In the genomic region with DNA sequence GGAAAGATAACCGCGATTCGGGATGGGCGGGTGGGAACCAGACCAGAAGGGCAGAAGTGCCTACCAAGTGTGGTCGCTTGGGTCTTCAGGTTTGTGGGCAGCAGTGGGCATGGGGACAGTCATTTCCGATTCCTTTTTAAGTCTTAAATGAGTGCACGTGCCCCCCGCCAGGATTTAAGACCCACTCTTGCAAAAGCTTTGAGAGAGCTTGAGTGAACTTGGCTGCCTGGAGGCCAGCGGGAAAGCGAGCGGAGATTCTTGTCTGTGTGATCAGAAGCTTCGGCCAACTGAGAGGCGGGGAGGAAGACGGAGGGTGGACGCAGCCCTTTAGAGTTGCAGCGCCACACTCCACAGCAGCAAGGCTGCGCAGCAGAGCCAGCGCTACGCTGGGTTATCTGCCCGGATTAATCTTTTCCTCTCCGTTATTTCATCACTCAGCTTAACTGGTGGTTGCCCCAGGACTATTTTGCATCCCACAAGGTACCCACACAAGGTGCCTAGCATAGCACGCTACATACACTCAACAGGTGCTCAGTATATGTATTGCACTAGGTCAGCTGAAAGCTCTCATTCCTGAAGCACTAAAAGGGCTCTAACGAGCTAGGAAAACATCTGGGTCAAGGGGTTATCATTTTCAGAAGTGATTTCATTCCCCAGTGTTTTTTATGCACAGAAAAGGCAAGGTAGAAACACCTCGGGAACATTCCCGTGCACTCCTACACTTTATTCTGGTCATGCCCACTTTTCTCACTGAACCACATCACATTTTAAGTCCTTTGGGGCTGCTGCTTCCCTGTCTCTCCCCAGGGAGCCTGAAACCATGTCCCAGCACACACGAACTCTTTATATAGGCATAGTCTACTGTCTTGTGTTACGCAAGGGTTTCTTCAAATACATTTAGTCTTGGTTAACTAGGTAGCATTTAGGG, we compare ENCODE assay signal across 8 cellular contexts.
DNase-seq lines count a peak whose midpoint lies in the region; TF ChIP-seq lines count a peak whose summit lies in the region.

No MANE protein-coding gene starts in this region.

- no peaks in the 10 kb centered on the region for H3K9me3 ChIP-seq in WERI-Rb-1 (ENCODE audit: severe bottlenecking)
- no peaks in the 10 kb centered on the region for H3K9me3 ChIP-seq in subcutaneous abdominal adipose tissue (ENCODE audit: control insufficient read depth in 5 of 5, low read length in 5 of 5)

- peak overlapping the region; percentile 80 for H3K4me3 ChIP-seq in GM12875 (ENCODE audit: low read depth, low read length)
- peak overlapping the region; percentile 54 for H3K4me3 ChIP-seq in HL-60 (replicated peaks; ENCODE audit: insufficient read depth, low read length)
- peak overlapping the region; percentile 51 for H3K4me3 ChIP-seq in WERI-Rb-1 (ENCODE audit: low read depth, low read length)
- H3K4me3 ChIP-seq in epithelial cell of esophagus (ENCODE audit: low read length), result no peak overlapping the region
- peak overlapping the region; percentile 62 to 77 (median 71) for H3K4me3 ChIP-seq in subcutaneous abdominal adipose tissue (ENCODE audit: low read depth in 1 of 5, low read length in 5 of 5)

- no peaks in the 10 kb centered on the region for H3K36me3 ChIP-seq in WERI-Rb-1
- no peaks in the 10 kb centered on the region for H3K36me3 ChIP-seq in subcutaneous abdominal adipose tissue (ENCODE audit: control insufficient read depth in 5 of 5, insufficient read depth in 5 of 5, low read length in 5 of 5)

- TF ChIP-seq CTCF in GM12875 (IDR thresholded peaks at IDR 0.05; ENCODE audit: borderline replicate concordance, insufficient read depth, low read depth, low read length) (0 out of 2 replicates have a peak, but pooled peaks have one; percentile 12), HL-60 (IDR thresholded peaks at IDR 0.05; ENCODE audit: insufficient read depth, low read length) (no peak), WERI-Rb-1 (IDR thresholded peaks at IDR 0.05; ENCODE audit: low read depth, low read length) (peak; percentile 36; the same call in 1 of the 2 replicates), epithelial cell of esophagus (IDR thresholded peaks at IDR 0.05; ENCODE audit: insufficient read depth, low read depth, low read length, missing control alignments) (no peak)

- peak overlapping the region in 4 of 5 donors; percentile 48 to 71 (median 58) for H3K9ac ChIP-seq in subcutaneous abdominal adipose tissue (ENCODE audit: low read length in 5 of 5)

- H3K27me3 ChIP-seq in HL-60 (ENCODE audit: insufficient read depth, poor library complexity, severe bottlenecking) (peaks cover 12% of the 10 kb centered on the region), WERI-Rb-1 (ENCODE audit: insufficient read depth, low read depth, severe bottlenecking) (peaks cover 35% of the 10 kb centered on the region), subcutaneous abdominal adipose tissue (ENCODE audit: control insufficient read depth in 5 of 5, insufficient read depth in 4 of 5, low read length in 5 of 5) (peaks cover 0 to 9% (median 0%) of the 10 kb centered on the region in 5 donors)

- DNase-seq in HL-60 (ENCODE audit: low read depth in 1 of 2, low spot score in 1 of 2) (peak in 1 of 2 experiments; percentile 30), WERI-Rb-1 (peak; percentile 71), epithelial cell of esophagus (ENCODE audit: low read depth) (peak; percentile 14), midbrain (lab: John Stamatoyannopoulos, UW) (peak; percentile 31), germinal center (ENCODE audit: low spot score) (no peak), NCI-H345 treated with DMSO at 0.1 percent for 48 hours (lab: John Stamatoyannopoulos, UW; ENCODE audit: unreplicated experiment) (no peak)

- peaks cover 2 to 32% (median 26%) of the 10 kb centered on the region in 5 donors for H3K4me1 ChIP-seq in subcutaneous abdominal adipose tissue (ENCODE audit: control insufficient read depth in 5 of 5, insufficient read depth in 5 of 5, low read length in 5 of 5)

- no peak overlapping the region for H3K27ac ChIP-seq in HL-60 (replicated peaks)
- no peak overlapping the region for H3K27ac ChIP-seq in WERI-Rb-1
- H3K27ac ChIP-seq in subcutaneous abdominal adipose tissue (ENCODE audit: low read depth, low read length), result no peak overlapping the region

Comparison
In these comparisons a context has a peak if more than half of its experiments do, and no peak if none do; other contexts are left out.
1. CTCF ChIP-seq: peak in GM12875 (single experiment) and WERI-Rb-1 (single experiment); none in HL-60 (single experiment) and epithelial cell of esophagus (single experiment).
2. DNase-seq: peak in WERI-Rb-1 (single experiment), epithelial cell of esophagus (single experiment) and midbrain (single experiment); none in germinal center (single experiment) and NCI-H345 treated with DMSO at 0.1 percent for 48 hours (single experiment).